ENCODE assay signal across 1 cellular context in the genomic region with DNA sequence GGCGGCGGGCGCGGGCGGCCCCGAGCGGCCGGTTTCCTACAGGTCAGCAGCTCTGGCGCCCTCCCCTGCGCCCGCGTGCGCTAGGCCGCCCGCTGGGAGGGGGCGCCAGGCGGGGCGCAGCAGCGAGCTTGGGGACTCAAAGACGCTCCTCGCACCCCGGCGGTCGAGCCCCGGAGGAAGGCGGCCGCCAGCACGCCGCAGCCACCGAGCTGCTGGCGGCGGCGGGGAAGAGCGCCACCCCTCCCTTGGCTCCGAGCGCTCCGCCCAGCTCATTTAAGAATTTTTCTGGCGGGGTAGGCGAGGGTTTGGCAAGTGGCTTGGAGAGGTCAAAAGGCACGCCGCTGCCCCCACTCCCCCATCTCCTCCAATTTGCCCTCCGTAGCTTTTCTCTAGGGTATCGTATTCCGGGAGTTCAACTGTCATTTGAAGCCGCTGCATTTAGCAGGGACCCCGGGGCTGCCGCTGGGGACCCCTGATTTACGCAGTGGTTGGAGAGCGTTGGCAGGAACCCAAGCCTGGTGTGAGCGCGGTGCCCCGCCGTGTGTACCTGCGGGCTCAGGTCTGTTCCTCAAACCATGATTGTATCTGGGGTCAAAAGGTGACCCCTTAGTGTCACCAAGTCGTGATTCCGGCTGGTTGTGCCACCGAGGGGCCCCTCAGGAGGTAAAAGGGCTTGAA.
TF ChIP-seq lines count a peak whose summit lies in the region.

No MANE protein-coding gene starts in this region.

TF ChIP-seq in HepG2, 621 proteins besides CTCF, POLR2A, EP300 and RAD21 (continued from another document):
- TF ChIP-seq RERE (CRISPR knock-in tag; IDR thresholded peaks at IDR 0.05; ENCODE audit: low read depth) = 0 out of 2 replicates have a peak, but pooled peaks have one; percentile 3
TF ChIP-seq in HepG2: peak in this region for 176.
